Comparison of ENCODE assay signal across 35 cellular contexts in genomic region chr21:22138297-22139016, GRCh38.
A peak's percentile ranks its signal among the peaks of the same experiment; 100 is the strongest.
DNase-seq lines count a peak whose midpoint lies in the region; ATAC-seq, FAIRE-seq and TF ChIP-seq lines count a peak whose summit lies in the region.
"Had no signal": no experiment of that assay in that cellular context is flagged by ENCODE, and none has a peak within 500 bp of the region (broad histone marks: within the 10 kb centered on the region; RNA-seq: fewer than 3 reads in every experiment).

No MANE protein-coding gene starts in this region.

- DNase-seq in HepG2 (ENCODE audit: low spot score): no peak
- no peak for DNase-seq in right lobe of liver
- peak; percentile 15 for DNase-seq in WERI-Rb-1
- DNase-seq in K562 (ENCODE audit: extremely low read depth in 1 of 4, low spot score in 3 of 4): no peak
- no peak for DNase-seq in H1 (ENCODE audit: low read depth in 1 of 2, low spot score in 2 of 2)
- no peak for DNase-seq in esophagus squamous epithelium (lab: John Stamatoyannopoulos, UW)
- no peak for DNase-seq in NCI-H226
- no peak for DNase-seq in activated CD4-positive, alpha-beta T cell treated with anti-CD3 and anti-CD28 coated beads, Interleukin-2, amount 50 U/mL, for 1 hour
- DNase-seq: 8988T; ACHN; AML-193; BE2C; C1 segment of cervical spinal cord; Caco-2; Calu3; CD4-positive, alpha-beta memory T cell; CD4-positive, alpha-beta T cell; CD4-positive, CD25-positive, alpha-beta regulatory T cell; CD8-positive, alpha-beta memory T cell; CD8-positive, alpha-beta T cell; COR-L47; DMS 273 treated with DMSO at 0.1 percent for 48 hours; DMS153; DMS53; DMS79; DMS79 treated with DMSO at 0.1 percent for 48 hours; DND-41; EL had no signal

- H3K23me2 ChIP-seq in H1 (ENCODE audit: low read depth, low read length): no peaks in the 10 kb centered on the region

- TF ChIP-seq EP300 in HepG2 (IDR thresholded peaks at IDR 0.05; ENCODE audit: low read depth in 2 of 2, low read length in 2 of 2) (no peak), HepG2 (CRISPR knock-in tag; IDR thresholded peaks at IDR 0.05; ENCODE audit: borderline replicate concordance) (no peak), K562 (IDR thresholded peaks at IDR 0.05; ENCODE audit: low read length) (no peak), H1 (IDR thresholded peaks at IDR 0.05; ENCODE audit: borderline replicate concordance in 1 of 2, low read depth in 2 of 2, low read length in 2 of 2) (no peak)

- POLR2A ChIA-PET in HepG2 (lab: Yijun Ruan, JAX) (no interaction called here), K562 (lab: Yijun Ruan, JAX) (no interaction called here), H1 (lab: Charles Lee; ENCODE audit: partially characterized antibody) (no interaction called here)

- H3K36me3 ChIP-seq in HepG2 (replicated peaks in 1 of 2; ENCODE audit: control insufficient read depth in 1 of 2, insufficient read depth in 2 of 2, low read length in 2 of 2) (no peaks in the 10 kb centered on the region), right lobe of liver (no peaks in the 10 kb centered on the region), WERI-Rb-1 (no peaks in the 10 kb centered on the region), K562 (ENCODE audit: control insufficient read depth, insufficient read depth, low read length) (no peaks in the 10 kb centered on the region), H1 (ENCODE audit: control insufficient read depth in 2 of 4, insufficient read depth in 4 of 4, low read length in 3 of 4) (no peaks in the 10 kb centered on the region), esophagus squamous epithelium (no peaks in the 10 kb centered on the region)
- H3K36me3 ChIP-seq: BE2C; BLaER1; BLaER1 treated with 17β-estradiol and CSF1 and Interleukin-3, amounts not matched to agents 10 nM and 100 nM had no signal

- no peak overlapping the region for H4K91ac ChIP-seq in H1 (replicated peaks; ENCODE audit: insufficient read length, low read length)

- CTCF ChIA-PET in HepG2 (lab: Yijun Ruan, JAX; ENCODE audit: low intra/inter-chr PET ratio, low total read pairs): no interaction called here
- CTCF ChIA-PET in K562 (lab: Yijun Ruan, JAX; ENCODE audit: low intra/inter-chr PET ratio): no interaction called here
- CTCF ChIA-PET in H1 (lab: Charles Lee; ENCODE audit: partially characterized antibody): no interaction called here

- no peak overlapping the region for H3K56ac ChIP-seq in H1 (replicated peaks; ENCODE audit: insufficient read length, low read depth, low read length)

- H3K79me2 ChIP-seq in HepG2 (ENCODE audit: insufficient read depth, low read length) (no peaks in the 10 kb centered on the region), K562 (ENCODE audit: control insufficient read depth, insufficient read depth, low read length) (no peaks in the 10 kb centered on the region), H1 (ENCODE audit: control insufficient read depth in 1 of 2, insufficient read depth in 2 of 2, low read length in 2 of 2) (no peaks in the 10 kb centered on the region)

- no peak overlapping the region for H3K9ac ChIP-seq in HepG2 (ENCODE audit: insufficient read depth, low read depth, low read length)
- no peak overlapping the region for H3K9ac ChIP-seq in K562 (ENCODE audit: insufficient read depth in 1 of 2, low read depth in 2 of 2, low read length in 2 of 2)
- no peak overlapping the region for H3K9ac ChIP-seq in H1 (replicated peaks in 1 of 4; ENCODE audit: extremely low read depth in 1 of 4, low read depth in 3 of 4, low read length in 3 of 4)
- H3K9ac ChIP-seq: BLaER1; BLaER1 treated with 17β-estradiol and CSF1 and Interleukin-3, amounts not matched to agents 10 nM and 100 nM had no signal

- H3K14ac ChIP-seq in H1 (ENCODE audit: insufficient read length): no peak overlapping the region

- no peaks in the 10 kb centered on the region; a peak in 1 of 5 replicates for H3K27me3 ChIP-seq in HepG2 (ENCODE audit: control insufficient read depth in 1 of 2, insufficient read depth in 2 of 2, low read length in 2 of 2)
- no peaks in the 10 kb centered on the region for H3K27me3 ChIP-seq in right lobe of liver
- H3K27me3 ChIP-seq in WERI-Rb-1 (ENCODE audit: insufficient read depth, low read depth, severe bottlenecking): peaks cover 24% of the 10 kb centered on the region
- no peaks in the 10 kb centered on the region for H3K27me3 ChIP-seq in K562 (ENCODE audit: control insufficient read depth in 2 of 2, insufficient read depth in 2 of 2, low read length in 2 of 2)
- H3K27me3 ChIP-seq in H1 (replicated peaks in 1 of 4; ENCODE audit: control insufficient read depth in 3 of 4, extremely low read depth in 1 of 4, insufficient read depth in 3 of 4, low read length in 3 of 4): no peaks in the 10 kb centered on the region
- no peaks in the 10 kb centered on the region for H3K27me3 ChIP-seq in esophagus squamous epithelium
- H3K27me3 ChIP-seq: BE2C; BLaER1; BLaER1 treated with 17β-estradiol and CSF1 and Interleukin-3, amounts not matched to agents 10 nM and 100 nM had no signal

- H3K23ac ChIP-seq in H1 (ENCODE audit: insufficient read length): no peak overlapping the region

- H2BK5ac ChIP-seq in H1 (ENCODE audit: low read depth, low read length): no peak overlapping the region

- no peak overlapping the region for H2AK5ac ChIP-seq in H1 (ENCODE audit: low read depth, low read length)

- H2BK20ac ChIP-seq in H1 (ENCODE audit: low read length): no peak overlapping the region

- TF ChIP-seq RAD21 in HepG2 (CRISPR knock-in tag; IDR thresholded peaks at IDR 0.05): no peak
- no peak for TF ChIP-seq RAD21 in K562 (CRISPR knock-in tag; conservative IDR thresholded peaks at IDR 0.05 in 1 of 2, IDR thresholded peaks at IDR 0.05 in 1 of 2)
- TF ChIP-seq RAD21 in H1 (IDR thresholded peaks at IDR 0.05 in 1 of 2, conservative IDR thresholded peaks at IDR 0.05 in 1 of 2; ENCODE audit: low read depth in 2 of 2, low read length in 2 of 2): no peak

- no peaks in the 10 kb centered on the region for H3K79me1 ChIP-seq in H1 (ENCODE audit: low read depth, low read length)

- no peaks in the 10 kb centered on the region for H4K20me1 ChIP-seq in HepG2 (ENCODE audit: insufficient read depth, low read length)
- H4K20me1 ChIP-seq in K562 (replicated peaks; ENCODE audit: control insufficient read depth, insufficient read depth, low read length): no peaks in the 10 kb centered on the region
- no peaks in the 10 kb centered on the region for H4K20me1 ChIP-seq in H1 (replicated peaks in 1 of 2; ENCODE audit: control insufficient read depth in 1 of 2, insufficient read depth in 2 of 2, low read length in 2 of 2)
- H4K20me1 ChIP-seq: BLaER1; BLaER1 treated with 17β-estradiol and CSF1 and Interleukin-3, amounts not matched to agents 10 nM and 100 nM had no signal

- H3K4me3 ChIP-seq in HepG2 (replicated peaks in 1 of 3; ENCODE audit: insufficient read depth in 1 of 3, low read depth in 2 of 3, low read length in 3 of 3) (no peak overlapping the region), right lobe of liver (no peak overlapping the region), WERI-Rb-1 (ENCODE audit: low read depth, low read length) (no peak overlapping the region), K562 (no peak overlapping the region), H1 (ENCODE audit: extremely low read depth in 1 of 4, insufficient read depth in 2 of 4, low read depth in 3 of 4, low read length in 4 of 4) (no peak overlapping the region), esophagus squamous epithelium (no peak overlapping the region)
- H3K4me3 ChIP-seq: A549; BLaER1; BLaER1 treated with 17β-estradiol and CSF1 and Interleukin-3, amounts not matched to agents 10 nM and 100 nM had no signal

- no peak for TF ChIP-seq POLR2A in HepG2 (IDR thresholded peaks at IDR 0.05; ENCODE audit: insufficient read depth in 1 of 2, low read depth in 2 of 2, low read length in 2 of 2)
- no peak for TF ChIP-seq POLR2A in right lobe of liver (IDR thresholded peaks at IDR 0.05)
- TF ChIP-seq POLR2A in K562 (conservative IDR thresholded peaks at IDR 0.05): no peak
- TF ChIP-seq POLR2A in H1 (IDR thresholded peaks at IDR 0.05; ENCODE audit: control extremely low read depth in 1 of 2, low read depth in 2 of 2, low read length in 2 of 2): no peak
- no peak for TF ChIP-seq POLR2A in esophagus squamous epithelium (IDR thresholded peaks at IDR 0.05)

- BruUV-seq in HepG2 (replicated peaks; lab: Mats Ljungman, UMichigan): no TSS peak
- BruUV-seq in K562 (replicated peaks; lab: Mats Ljungman, UMichigan): no TSS peak

- 45% methylated on average over 15 of the region's 18 CpGs for WGBS in HepG2 (ENCODE audit: low lambda C conversion rate)
- 76% methylated on average over 17 of the region's 18 CpGs for WGBS in right lobe of liver (ENCODE audit: insufficient coverage, low coverage, low lambda C conversion rate, missing lambda C conversion rate)
- WGBS in K562 (ENCODE audit: insufficient coverage, low coverage, missing lambda C conversion rate): 93% methylated on average over 9 of the region's 18 CpGs
- WGBS in H1 (ENCODE audit: extremely low coverage in 1 of 2, insufficient coverage in 1 of 2, insufficient read length in 1 of 2, insufficient replicate concordance in 2 of 2, low coverage in 1 of 2, low lambda C conversion rate in 2 of 2, missing lambda C conversion rate in 1 of 2), 2 experiments: 94% methylated on average over 18 of the region's 18 CpGs; no CpG with 5 or more reads in 1 of the 2 experiments
- WGBS in esophagus squamous epithelium, 2 donors: 85 to 86% methylated on average over 18 of the region's 18 CpGs

- no peak overlapping the region for H4K5ac ChIP-seq in H1 (ENCODE audit: insufficient read length, low read depth, low read length)

- H2BK12ac ChIP-seq in H1 (ENCODE audit: low read depth, low read length): no peak overlapping the region

- intact Hi-C loops in HepG2 (cut with micrococcal nuclease; ENCODE audit: unreplicated experiment) (no loop called here), right lobe of liver (cut with DNase I) (no loop called here), K562 (cut with micrococcal nuclease) (no loop called here), esophagus squamous epithelium (cut with DNase I) (no loop called here)

- no peak overlapping the region for H4K8ac ChIP-seq in H1 (ENCODE audit: extremely low read depth, insufficient read depth, low read length)

- in situ Hi-C loops in HepG2 (cut with HindIII; ENCODE audit: extremely low pct_ligation_motif_present, low pct_unique_long_range_greater_than_20kb): no loop called here
- in situ Hi-C loops in K562 (cut with MboI): no loop called here

- H3K9me3 ChIP-seq in HepG2 (ENCODE audit: low read length) (peaks cover 74% of the 10 kb centered on the region), right lobe of liver (no peaks in the 10 kb centered on the region), WERI-Rb-1 (ENCODE audit: severe bottlenecking) (no peaks in the 10 kb centered on the region), K562 (replicated peaks; ENCODE audit: control insufficient read depth, insufficient read depth, low read depth, low read length) (no peaks in the 10 kb centered on the region), H1 (ENCODE audit: insufficient read depth in 2 of 2, low read depth in 1 of 2, low read length in 1 of 2) (no peaks in the 10 kb centered on the region), esophagus squamous epithelium (peaks cover 0 to 6% (median 0%) of the 10 kb centered on the region in 3 donors)
- H3K9me3 ChIP-seq: A549; BE2C; BLaER1; BLaER1 treated with 17β-estradiol and CSF1 and Interleukin-3, amounts not matched to agents 10 nM and 100 nM; Caco-2 had no signal

- no peak overlapping the region for H3K18ac ChIP-seq in H1 (ENCODE audit: extremely low read depth, low read length)

- no peaks in the 10 kb centered on the region for H3K4me1 ChIP-seq in HepG2 (ENCODE audit: insufficient read depth, low read length)
- no peaks in the 10 kb centered on the region for H3K4me1 ChIP-seq in right lobe of liver
- no peaks in the 10 kb centered on the region for H3K4me1 ChIP-seq in K562 (replicated peaks in 1 of 2; ENCODE audit: control insufficient read depth in 2 of 2, insufficient read depth in 2 of 2, low read length in 2 of 2)
- no peaks in the 10 kb centered on the region for H3K4me1 ChIP-seq in H1 (replicated peaks in 1 of 4; ENCODE audit: control insufficient read depth in 3 of 4, insufficient read depth in 4 of 4, low read length in 3 of 4)
- no peaks in the 10 kb centered on the region for H3K4me1 ChIP-seq in esophagus squamous epithelium
- H3K4me1 ChIP-seq: A549; BE2C; BLaER1; BLaER1 treated with 17β-estradiol and CSF1 and Interleukin-3, amounts not matched to agents 10 nM and 100 nM; Caco-2 had no signal

- H2AFZ ChIP-seq in HepG2 (ENCODE audit: low read length) (no peak overlapping the region), K562 (ENCODE audit: low read depth, low read length) (no peak overlapping the region), H1 (ENCODE audit: low read length) (no peak overlapping the region)

- FAIRE-seq in HepG2 (lab: Jason Lieb, UNC): no peak
- no peak for FAIRE-seq in K562 (lab: Jason Lieb, UNC)
- FAIRE-seq in H1 (lab: Jason Lieb, UNC): no peak
- FAIRE-seq: A204.1, A549, D721Med had no signal

- no peak overlapping the region for H3K27ac ChIP-seq in HepG2 (ENCODE audit: extremely low read length, insufficient read depth, low read length)
- no peak overlapping the region for H3K27ac ChIP-seq in right lobe of liver
- no peak overlapping the region for H3K27ac ChIP-seq in WERI-Rb-1
- no peak overlapping the region for H3K27ac ChIP-seq in K562 (ENCODE audit: extremely low read depth, low read depth, low read length)
- no peak overlapping the region for H3K27ac ChIP-seq in H1 (ENCODE audit: low read depth, low read length)
- no peak overlapping the region for H3K27ac ChIP-seq in esophagus squamous epithelium
- H3K27ac ChIP-seq: 22Rv1; A549; BLaER1; BLaER1 treated with 17β-estradiol and CSF1 and Interleukin-3, amounts not matched to agents 10 nM and 100 nM; C4-2B had no signal

- H3K9me1 ChIP-seq in K562 (ENCODE audit: control insufficient read depth, insufficient read depth, low read length): no peaks in the 10 kb centered on the region

- ATAC-seq in HepG2: no peak
- no peak for ATAC-seq in right lobe of liver
- ATAC-seq in K562: no peak
- ATAC-seq: A549; CD8-positive, alpha-beta T cell had no signal

- no peak overlapping the region for H2BK15ac ChIP-seq in H1 (ENCODE audit: low read length)

- H3K4me2 ChIP-seq in HepG2 (ENCODE audit: low read depth, low read length) (no peak overlapping the region), K562 (ENCODE audit: insufficient read depth, low read length) (no peak overlapping the region), H1 (ENCODE audit: insufficient read depth in 1 of 2, low read depth in 2 of 2, low read length in 2 of 2) (no peak overlapping the region)
- H3K4me2 ChIP-seq: A549; BLaER1; BLaER1 treated with 17β-estradiol and CSF1 and Interleukin-3, amounts not matched to agents 10 nM and 100 nM had no signal

- H2BK120ac ChIP-seq in H1 (replicated peaks; ENCODE audit: low read depth, low read length): no peak overlapping the region

- TF ChIP-seq CTCF in HepG2 (CRISPR knock-in tag; IDR thresholded peaks at IDR 0.05) (no peak), right lobe of liver (IDR thresholded peaks at IDR 0.05) (no peak), WERI-Rb-1 (IDR thresholded peaks at IDR 0.05; ENCODE audit: low read depth, low read length) (no peak), K562 (IDR thresholded peaks at IDR 0.05 in 2 of 3, conservative IDR thresholded peaks at IDR 0.05 in 1 of 3; ENCODE audit: insufficient read depth in 2 of 3, low read depth in 1 of 3, low read length in 3 of 3) (no peak), H1 (IDR thresholded peaks at IDR 0.05; ENCODE audit: control extremely low read depth in 1 of 3, insufficient read depth in 1 of 3, low read depth in 1 of 3, low read length in 3 of 3) (no peak), esophagus squamous epithelium (IDR thresholded peaks at IDR 0.05) (no peak)

- H3K4ac ChIP-seq in H1 (replicated peaks; ENCODE audit: insufficient read length, low read depth, low read length): no peak overlapping the region

Comparison
In these comparisons a context has a peak if more than half of its experiments do, and no peak if none do; other contexts are left out.
1. Of the 241 proteins assayed by ChIP-seq in both HepG2 and K562: peak only in HepG2: none; only in K562: ZBTB33; in both: none; in neither: 240.